1 cellular context compared by ENCODE assay signal in genomic region chr3:51954713-51955112, GRCh38.
A peak's percentile ranks its signal among the peaks of the same experiment; 100 is the strongest.
TF ChIP-seq lines count a peak whose summit lies in the region.

No MANE protein-coding gene starts in this region.

TF ChIP-seq in HEK293, 187 proteins besides CTCF, POLR2A, EP300 and RAD21:
- TF ChIP-seq ZNF26 (tag by site-specific recombination; IDR thresholded peaks at IDR 0.05) (no peak), ZNF350 (tag by site-specific recombination; IDR thresholded peaks at IDR 0.05) (no peak), ZBTB1 (tag by site-specific recombination; IDR thresholded peaks at IDR 0.05) (no peak), ZNF621 (tag by site-specific recombination; IDR thresholded peaks at IDR 0.05) (no peak), ZNF664 (tag by site-specific recombination; IDR thresholded peaks at IDR 0.05) (peak; percentile 79), ZNF404 (tag by site-specific recombination; IDR thresholded peaks at IDR 0.05) (no peak), HOXA7 (CRISPR knock-in tag; IDR thresholded peaks at IDR 0.05; ENCODE audit: borderline replicate concordance) (no peak)
